ENCODE assay signal across 8 cellular contexts in the genomic region with DNA sequence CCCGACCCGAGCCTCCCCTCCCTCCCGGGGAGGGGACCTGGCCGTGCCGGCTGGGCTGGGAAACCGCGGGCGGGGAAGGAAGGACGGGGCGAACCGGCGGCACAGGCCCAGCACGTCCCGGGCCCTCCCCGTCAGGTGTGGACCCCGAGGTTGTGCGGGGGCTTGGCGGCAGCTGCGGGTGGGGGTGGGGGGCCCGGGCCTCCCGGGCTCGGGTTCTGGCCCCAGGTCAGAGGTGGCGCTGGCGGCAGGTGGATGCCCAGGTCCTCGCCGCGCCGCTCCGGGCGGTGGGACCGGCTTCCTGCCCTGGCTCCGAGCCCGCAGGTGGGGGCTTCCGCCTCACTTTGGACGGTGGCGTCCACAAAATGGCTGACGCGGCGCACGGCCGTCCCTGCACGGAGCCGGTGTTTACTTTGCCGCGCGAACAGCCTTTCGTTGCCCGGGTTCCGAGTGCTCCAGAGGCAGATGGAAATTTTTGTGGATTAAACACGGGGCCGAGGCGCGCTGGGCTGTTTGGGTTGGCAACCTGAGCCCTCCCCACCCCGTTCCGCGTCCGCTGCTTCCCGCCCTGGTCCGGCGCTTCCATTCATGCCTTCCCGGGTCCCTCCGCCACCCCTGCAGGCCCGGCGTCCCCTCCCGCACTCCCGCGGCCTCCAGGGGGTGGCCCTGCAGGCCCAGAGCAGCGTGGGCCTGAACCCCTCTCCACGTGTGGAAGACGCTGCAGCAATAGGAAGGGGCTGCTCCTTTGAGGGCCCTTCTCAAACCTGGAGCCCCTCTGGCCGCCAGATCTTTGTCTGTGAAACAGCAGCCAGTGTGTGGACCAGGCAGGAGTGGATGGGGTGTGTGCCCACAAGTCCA.
DNase-seq lines count a peak whose midpoint lies in the region; ATAC-seq lines count a peak whose summit lies in the region.

No MANE protein-coding gene starts in this region.

- peaks cover 0 to 22% (median 0%) of the 10 kb centered on the region in 5 donors for H3K36me3 Mint-ChIP-seq in naive thymus-derived CD4-positive, alpha-beta T cell

- no peaks in the 10 kb centered on the region for H3K9me3 ChIP-seq in endocrine pancreas (ENCODE audit: control insufficient read depth, low read length)
- H3K9me3 ChIP-seq in naive thymus-derived CD4-positive, alpha-beta T cell (ENCODE audit: control insufficient read depth in 2 of 3, low read length in 3 of 3) = no peaks in the 10 kb centered on the region

- no peak overlapping the region for H3K4me3 ChIP-seq in endocrine pancreas (ENCODE audit: control insufficient read depth, insufficient read depth, low read length)
- H3K4me3 ChIP-seq in naive thymus-derived CD4-positive, alpha-beta T cell (ENCODE audit: low read length) = peak overlapping the region; percentile 55

- H3K27ac ChIP-seq in naive thymus-derived CD4-positive, alpha-beta T cell (ENCODE audit: low read depth, low read length) = peak overlapping the region; percentile 48

- intact Hi-C loops in naive thymus-derived CD4-positive, alpha-beta T cell (cut with micrococcal nuclease) = no loop called here

- H3K36me3 ChIP-seq in endocrine pancreas (ENCODE audit: control insufficient read depth, insufficient read depth, low read length) = no peaks in the 10 kb centered on the region
- H3K36me3 ChIP-seq in naive thymus-derived CD4-positive, alpha-beta T cell (ENCODE audit: control insufficient read depth in 2 of 3, insufficient read depth in 3 of 3, low read length in 3 of 3) = no peaks in the 10 kb centered on the region

- H3K9me3 Mint-ChIP-seq in naive thymus-derived CD4-positive, alpha-beta T cell = no peaks in the 10 kb centered on the region

- H3K4me1 ChIP-seq in endocrine pancreas (ENCODE audit: control insufficient read depth, insufficient read depth, low read length) = no peaks in the 10 kb centered on the region
- no peaks in the 10 kb centered on the region for H3K4me1 ChIP-seq in naive thymus-derived CD4-positive, alpha-beta T cell (ENCODE audit: control insufficient read depth in 2 of 2, insufficient read depth in 2 of 2, low read length in 2 of 2)

- H3K27me3 Mint-ChIP-seq in naive thymus-derived CD4-positive, alpha-beta T cell = peaks cover 0 to 6% (median 0%) of the 10 kb centered on the region in 5 donors

- POLR2A ChIA-PET in naive thymus-derived CD4-positive, alpha-beta T cell (lab: Charles Lee) = no interaction called here

- H3K27ac Mint-ChIP-seq in naive thymus-derived CD4-positive, alpha-beta T cell = peak overlapping the region in 2 of 9 donors; percentile 58 to 72

- H3K9ac ChIP-seq in endocrine pancreas (ENCODE audit: control insufficient read depth, insufficient read depth, low read length) = peak overlapping the region; percentile 19

- H3K4me1 Mint-ChIP-seq in naive thymus-derived CD4-positive, alpha-beta T cell = peaks cover 0 to 9% (median 5%) of the 10 kb centered on the region in 7 donors

- peak; percentile 59 for ATAC-seq in naive thymus-derived CD4-positive, alpha-beta T cell
- no peak for ATAC-seq in GM19023 (IDR thresholded peaks at IDR 0.05; ENCODE audit: unreplicated experiment)

- DNase-seq in activated CD4-positive, alpha-beta T cell treated with anti-CD3 and anti-CD28 coated beads for 48 hours = peak; percentile 39
- no peak for DNase-seq in activated CD4-positive, alpha-beta T cell treated with anti-CD3 and anti-CD28 coated beads for 1 hour
- DNase-seq in naive thymus-derived CD4-positive, alpha-beta T cell = peak in 6 of 9 donors; percentile 13 to 45 (median 35)
- DNase-seq in ureter (ENCODE audit: low spot score) = peak; percentile 43
- DNase-seq in NCI-H1436 (lab: John Stamatoyannopoulos, UW) = no peak
- no peak for DNase-seq in NCI-H1694 (lab: John Stamatoyannopoulos, UW)

- no peaks in the 10 kb centered on the region for H3K27me3 ChIP-seq in endocrine pancreas (ENCODE audit: control insufficient read depth, insufficient read depth, low read length)
- H3K27me3 ChIP-seq in naive thymus-derived CD4-positive, alpha-beta T cell (ENCODE audit: control insufficient read depth in 2 of 2, insufficient read depth in 2 of 2, low read length in 2 of 2) = no peaks in the 10 kb centered on the region

- H3K4me3 Mint-ChIP-seq in naive thymus-derived CD4-positive, alpha-beta T cell = peak overlapping the region; percentile 41 to 81 (median 72)

- CTCF ChIA-PET in naive thymus-derived CD4-positive, alpha-beta T cell (lab: Charles Lee) = no interaction called here

Comparison
In these comparisons a context has a peak if more than half of its experiments do, and no peak if none do; other contexts are left out.
1. DNase-seq: peak in activated CD4-positive, alpha-beta T cell treated with anti-CD3 and anti-CD28 coated beads for 48 hours (single experiment), naive thymus-derived CD4-positive, alpha-beta T cell (6 of 9) and ureter (single experiment); none in activated CD4-positive, alpha-beta T cell treated with anti-CD3 and anti-CD28 coated beads for 1 hour (single experiment), NCI-H1436 (single experiment) and NCI-H1694 (single experiment).